1 cellular context compared by ENCODE assay signal in the genomic region with DNA sequence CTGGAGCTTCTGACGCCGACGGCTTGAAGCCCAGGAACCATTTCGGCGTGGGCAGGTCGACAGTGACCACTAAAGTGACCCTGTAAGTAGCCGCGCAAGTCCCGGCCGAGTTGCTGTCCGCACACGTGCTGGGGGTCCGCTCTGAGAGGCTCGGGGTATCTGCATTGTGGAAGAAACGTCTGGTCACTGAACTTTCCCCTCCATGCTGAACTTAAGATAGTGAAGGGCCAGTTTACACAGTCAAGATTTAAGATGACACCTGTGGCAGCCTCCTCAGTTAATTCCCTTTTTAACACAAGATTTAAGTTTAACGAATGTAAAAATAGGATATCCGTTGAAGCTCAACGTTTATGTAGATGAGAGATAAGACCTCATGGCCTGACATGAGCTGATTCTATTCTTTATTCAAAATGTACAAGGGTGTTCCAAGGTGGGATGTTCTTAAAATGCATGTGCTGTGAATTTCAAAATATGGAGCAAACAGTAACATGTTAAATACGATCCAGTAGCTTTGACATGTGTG.
TF ChIP-seq lines count a peak whose summit lies in the region.

No MANE protein-coding gene starts in this region.

TF ChIP-seq in HepG2, 621 proteins besides CTCF, POLR2A, EP300 and RAD21 (continued from another document and continues in another):
- TF ChIP-seq HOXA7 (CRISPR knock-in tag; IDR thresholded peaks at IDR 0.05): no peak
- TF ChIP-seq KDM1A (CRISPR knock-in tag; IDR thresholded peaks at IDR 0.05): no peak
- TF ChIP-seq HMGA1 (CRISPR knock-in tag; conservative IDR thresholded peaks at IDR 0.05): no peak
- TF ChIP-seq KLF13 (CRISPR knock-in tag; IDR thresholded peaks at IDR 0.05): no peak
- no peak for TF ChIP-seq SUZ12 (IDR thresholded peaks at IDR 0.05; ENCODE audit: low read depth, low read length)
- TF ChIP-seq ZFY (CRISPR knock-in tag; IDR thresholded peaks at IDR 0.05): peak; percentile 35; the same call in 1 of the 2 replicates
- no peak for TF ChIP-seq ZNF839 (CRISPR knock-in tag; IDR thresholded peaks at IDR 0.05; ENCODE audit: borderline replicate concordance)
- no peak for TF ChIP-seq FOSL1 (CRISPR knock-in tag; IDR thresholded peaks at IDR 0.05; ENCODE audit: borderline replicate concordance)
- 0 out of 2 replicates have a peak, but pooled peaks have one; percentile 48 for TF ChIP-seq ZNF878 (CRISPR knock-in tag; IDR thresholded peaks at IDR 0.05)
- no peak for TF ChIP-seq TCF7 (IDR thresholded peaks at IDR 0.05; ENCODE audit: low read depth)
- TF ChIP-seq PBX3 (CRISPR knock-in tag; IDR thresholded peaks at IDR 0.05; ENCODE audit: borderline replicate concordance): no peak
- no peak for TF ChIP-seq ZNF350 (CRISPR knock-in tag; IDR thresholded peaks at IDR 0.05; ENCODE audit: borderline replicate concordance, low read depth)
- no peak for TF ChIP-seq ZNF670 (CRISPR knock-in tag; IDR thresholded peaks at IDR 0.05; ENCODE audit: borderline replicate concordance)
- no peak for TF ChIP-seq ZNF737 (CRISPR knock-in tag; IDR thresholded peaks at IDR 0.05; ENCODE audit: borderline replicate concordance)
- TF ChIP-seq JARID2 (CRISPR knock-in tag; IDR thresholded peaks at IDR 0.05; ENCODE audit: insufficient replicate concordance): no peak
- TF ChIP-seq GTF2F1 (IDR thresholded peaks at IDR 0.05; ENCODE audit: low read length): no peak
- no peak for TF ChIP-seq BCLAF1 (IDR thresholded peaks at IDR 0.05)
- 0 out of 2 replicates have a peak, but pooled peaks have one; percentile 1 for TF ChIP-seq TAF1 (CRISPR knock-in tag; IDR thresholded peaks at IDR 0.05)
- TF ChIP-seq ZSCAN21 (CRISPR knock-in tag; IDR thresholded peaks at IDR 0.05; ENCODE audit: borderline replicate concordance): 0 out of 2 replicates have a peak, but pooled peaks have one; percentile 16
- no peak for TF ChIP-seq SP1 (IDR thresholded peaks at IDR 0.05)
- TF ChIP-seq SP1 (CRISPR knock-in tag; IDR thresholded peaks at IDR 0.05): no peak
- TF ChIP-seq BRCA1 (CRISPR knock-in tag; IDR thresholded peaks at IDR 0.05): no peak
- TF ChIP-seq, protein P1, sequence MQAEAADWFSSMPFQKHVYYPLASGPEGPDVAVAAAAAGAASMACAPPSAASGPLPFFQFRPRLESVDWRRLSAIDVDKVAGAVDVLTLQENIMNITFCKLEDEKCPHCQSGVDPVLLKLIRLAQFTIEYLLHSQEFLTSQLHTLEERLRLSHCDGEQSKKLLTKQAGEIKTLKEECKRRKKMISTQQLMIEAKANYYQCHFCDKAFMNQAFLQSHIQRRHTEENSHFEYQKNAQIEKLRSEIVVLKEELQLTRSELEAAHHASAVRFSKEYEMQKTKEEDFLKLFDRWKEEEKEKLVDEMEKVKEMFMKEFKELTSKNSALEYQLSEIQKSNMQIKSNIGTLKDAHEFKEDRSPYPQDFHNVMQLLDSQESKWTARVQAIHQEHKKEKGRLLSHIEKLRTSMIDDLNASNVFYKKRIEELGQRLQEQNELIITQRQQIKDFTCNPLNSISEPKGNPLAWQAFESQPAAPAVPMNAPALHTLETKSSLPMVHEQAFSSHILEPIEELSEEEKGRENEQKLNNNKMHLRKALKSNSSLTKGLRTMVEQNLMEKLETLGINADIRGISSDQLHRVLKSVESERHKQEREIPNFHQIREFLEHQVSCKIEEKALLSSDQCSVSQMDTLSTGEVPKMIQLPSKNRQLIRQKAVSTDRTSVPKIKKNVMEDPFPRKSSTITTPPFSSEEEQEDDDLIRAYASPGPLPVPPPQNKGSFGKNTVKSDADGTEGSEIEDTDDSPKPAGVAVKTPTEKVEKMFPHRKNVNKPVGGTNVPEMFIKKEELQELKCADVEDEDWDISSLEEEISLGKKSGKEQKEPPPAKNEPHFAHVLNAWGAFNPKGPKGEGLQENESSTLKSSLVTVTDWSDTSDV (CRISPR knock-in tag; IDR thresholded peaks at IDR 0.05): 0 out of 2 replicates have a peak, but pooled peaks have one; percentile 26
- no peak for TF ChIP-seq SSRP1 (CRISPR knock-in tag; IDR thresholded peaks at IDR 0.05)
- TF ChIP-seq ZNF329 (CRISPR knock-in tag; IDR thresholded peaks at IDR 0.05; ENCODE audit: low read depth): no peak
- TF ChIP-seq ZBTB7B (CRISPR knock-in tag; IDR thresholded peaks at IDR 0.05): peak; percentile 47
- TF ChIP-seq KAT8 (CRISPR knock-in tag; IDR thresholded peaks at IDR 0.05): 0 out of 2 replicates have a peak, but pooled peaks have one; percentile 5
- TF ChIP-seq ZNF75D (CRISPR knock-in tag; IDR thresholded peaks at IDR 0.05; ENCODE audit: borderline replicate concordance): 0 out of 2 replicates have a peak, but pooled peaks have one; percentile 1
- TF ChIP-seq KDM3A (CRISPR knock-in tag; IDR thresholded peaks at IDR 0.05; ENCODE audit: low read depth): 0 out of 2 replicates have a peak, but pooled peaks have one; percentile 10
- no peak for TF ChIP-seq ELF4 (CRISPR knock-in tag; IDR thresholded peaks at IDR 0.05; ENCODE audit: borderline replicate concordance)
- no peak for TF ChIP-seq JDP2 (CRISPR knock-in tag; IDR thresholded peaks at IDR 0.05; ENCODE audit: borderline replicate concordance)
- TF ChIP-seq NAIF1 (CRISPR knock-in tag; IDR thresholded peaks at IDR 0.05; ENCODE audit: borderline replicate concordance): 0 out of 2 replicates have a peak, but pooled peaks have one; percentile 0
- no peak for TF ChIP-seq ZNF335 (CRISPR knock-in tag; IDR thresholded peaks at IDR 0.05)
- TF ChIP-seq SAP130 (CRISPR knock-in tag; IDR thresholded peaks at IDR 0.05; ENCODE audit: low read depth): peak; percentile 0; the same call in 1 of the 2 replicates
- TF ChIP-seq ZC3H13 (CRISPR knock-in tag; IDR thresholded peaks at IDR 0.05): no peak
- TF ChIP-seq SIN3A (IDR thresholded peaks at IDR 0.05; ENCODE audit: borderline replicate concordance, low read depth, low read length): peak; percentile 33; the same call in 1 of the 2 replicates
- no peak for TF ChIP-seq ZNF460 (CRISPR knock-in tag; IDR thresholded peaks at IDR 0.05; ENCODE audit: borderline replicate concordance)
- TF ChIP-seq DNMT3B (CRISPR knock-in tag; conservative IDR thresholded peaks at IDR 0.05): no peak
- TF ChIP-seq HNF1B (CRISPR knock-in tag; IDR thresholded peaks at IDR 0.05): 0 out of 2 replicates have a peak, but pooled peaks have one; percentile 4
- TF ChIP-seq ZBTB7A (CRISPR knock-in tag; IDR thresholded peaks at IDR 0.05): no peak
- TF ChIP-seq, protein P2, sequence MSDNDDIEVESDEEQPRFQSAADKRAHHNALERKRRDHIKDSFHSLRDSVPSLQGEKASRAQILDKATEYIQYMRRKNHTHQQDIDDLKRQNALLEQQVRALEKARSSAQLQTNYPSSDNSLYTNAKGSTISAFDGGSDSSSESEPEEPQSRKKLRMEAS (IDR thresholded peaks at IDR 0.05): peak; percentile 52
- 0 out of 2 replicates have a peak, but pooled peaks have one; percentile 50 for TF ChIP-seq ZNF280B (CRISPR knock-in tag; IDR thresholded peaks at IDR 0.05; ENCODE audit: borderline replicate concordance)
- TF ChIP-seq ZNF253 (CRISPR knock-in tag; IDR thresholded peaks at IDR 0.05; ENCODE audit: borderline replicate concordance): 0 out of 2 replicates have a peak, but pooled peaks have one; percentile 15
- TF ChIP-seq ZNF496 (CRISPR knock-in tag; IDR thresholded peaks at IDR 0.05; ENCODE audit: insufficient replicate concordance): no peak
- TF ChIP-seq ZNF766 (CRISPR knock-in tag; IDR thresholded peaks at IDR 0.05; ENCODE audit: borderline replicate concordance): no peak
- peak; percentile 7 for TF ChIP-seq ASH2L (IDR thresholded peaks at IDR 0.05; ENCODE audit: insufficient read length, low read depth, low read length)
- no peak for TF ChIP-seq SRSF4 (IDR thresholded peaks at IDR 0.05; ENCODE audit: low read depth, low read length, poor library complexity, severe bottlenecking)
- no peak for TF ChIP-seq ZNF580 (CRISPR knock-in tag; IDR thresholded peaks at IDR 0.05; ENCODE audit: borderline replicate concordance, low read depth)
- peak; percentile 66; the same call in 1 of the 2 replicates for TF ChIP-seq ARID2 (CRISPR knock-in tag; IDR thresholded peaks at IDR 0.05; ENCODE audit: borderline replicate concordance)
- no peak for TF ChIP-seq U2AF2 (IDR thresholded peaks at IDR 0.05; ENCODE audit: low read depth, low read length)
- TF ChIP-seq NFYC (CRISPR knock-in tag; IDR thresholded peaks at IDR 0.05): no peak
